Comparison of ENCODE assay signal across 8 cellular contexts in genomic region chr16:14286381-14287230, GRCh38.
DNase-seq lines count a peak whose midpoint lies in the region; ATAC-seq, FAIRE-seq and TF ChIP-seq lines count a peak whose summit lies in the region.

No MANE protein-coding gene starts in this region.

- 12% methylated on average over 31 of the region's 31 CpGs for WGBS in HUES64

- no peaks in the 10 kb centered on the region for H3K27me3 Mint-ChIP-seq in astrocyte (ENCODE audit: low read depth, unreplicated experiment)
- peaks cover 0 to 6% of the 10 kb centered on the region in 2 donors for H3K27me3 Mint-ChIP-seq in stimulated activated naive B cell treated with anti-CD40 and anti-IgM and Interleukin-4, amounts not matched to agents 10 μg/mL and 1 μg/mL and 100 μg/mL, for 72 hours

- peak overlapping the region; percentile 74 for H3K4me2 ChIP-seq in astrocyte (ENCODE audit: low read length)

- H3K4me3 ChIP-seq in HUES64 (ENCODE audit: low read length) (peak overlapping the region; percentile 82), astrocyte (ENCODE audit: insufficient read depth, low read depth, low read length) (peak overlapping the region; percentile 91)

- H3K36me3 ChIP-seq in HUES64 (ENCODE audit: insufficient read depth, low read length) (no peaks in the 10 kb centered on the region), astrocyte (ENCODE audit: insufficient read depth, low read length) (no peaks in the 10 kb centered on the region)

- H3K9me3 ChIP-seq in HUES64 (ENCODE audit: insufficient read depth, low read depth, low read length) (no peaks in the 10 kb centered on the region), astrocyte (ENCODE audit: insufficient read depth, low read depth, low read length) (peaks cover 11% of the 10 kb centered on the region)

- H3K4me3 Mint-ChIP-seq in astrocyte (ENCODE audit: unreplicated experiment): no peak overlapping the region
- peak overlapping the region; percentile 88 to 90 for H3K4me3 Mint-ChIP-seq in stimulated activated naive B cell treated with anti-CD40 and anti-IgM and Interleukin-4, amounts not matched to agents 10 μg/mL and 1 μg/mL and 100 μg/mL, for 72 hours

- peak overlapping the region; percentile 36; the same call in 1 of the 2 replicates for H3K27ac ChIP-seq in HUES64 (ENCODE audit: low read depth, low read length)
- H3K27ac ChIP-seq in astrocyte (ENCODE audit: low read depth, low read length): no peak overlapping the region

- no peak for TF ChIP-seq CTCF in astrocyte (IDR thresholded peaks at IDR 0.05; ENCODE audit: insufficient read depth, low read depth, low read length)

- no peaks in the 10 kb centered on the region for H3K79me2 ChIP-seq in astrocyte (ENCODE audit: insufficient read depth, low read length)

- FAIRE-seq in astrocyte (lab: Jason Lieb, UNC): no peak

- H3K36me3 Mint-ChIP-seq in astrocyte (ENCODE audit: low read depth, unreplicated experiment): peaks cover 8% of the 10 kb centered on the region
- peaks cover 2 to 17% of the 10 kb centered on the region in 2 donors for H3K36me3 Mint-ChIP-seq in stimulated activated naive B cell treated with anti-CD40 and anti-IgM and Interleukin-4, amounts not matched to agents 10 μg/mL and 1 μg/mL and 100 μg/mL, for 72 hours

- H3K4me1 ChIP-seq in HUES64 (ENCODE audit: insufficient read depth, low read length) (peaks cover 24% of the 10 kb centered on the region), astrocyte (ENCODE audit: insufficient read depth, low read length) (peaks cover 9% of the 10 kb centered on the region)

- peak overlapping the region; percentile 41 for H2AFZ ChIP-seq in astrocyte (ENCODE audit: low read depth, low read length)

- peaks cover 12% of the 10 kb centered on the region for H3K9me3 Mint-ChIP-seq in astrocyte (ENCODE audit: unreplicated experiment)
- H3K9me3 Mint-ChIP-seq in stimulated activated naive B cell treated with anti-CD40 and anti-IgM and Interleukin-4, amounts not matched to agents 10 μg/mL and 1 μg/mL and 100 μg/mL, for 72 hours: peaks cover 9 to 11% of the 10 kb centered on the region in 2 donors

- peak; percentile 18 to 35 for DNase-seq in stimulated activated CD4-positive, alpha-beta T cell treated with anti-CD3 and anti-CD28 coated beads, Interleukin-2, amount 100 ng/mL, for 24 hours
- DNase-seq in stimulated activated CD4-positive, alpha-beta T cell treated with anti-CD3 and anti-CD28 coated beads, Interleukin-12 subunit alpha, Interleukin-12 subunit beta, amount 100 ng/mL, for 4 hours: no peak
- no peak for DNase-seq in astrocyte (ENCODE audit: low read depth)
- DNase-seq in iPS-NIHi7 (ENCODE audit: extremely low spot score): peak; percentile 15
- no peak for DNase-seq in stimulated activated naive B cell treated with anti-CD40 and anti-IgM and Interleukin-4, amounts not matched to agents 10 μg/mL and 1 μg/mL and 100 μg/mL, for 72 hours
- DNase-seq in NCI-H774 (lab: John Stamatoyannopoulos, UW): no peak
- DNase-seq in HuH-7 (ENCODE audit: low spot score): no peak

- H3K27me3 ChIP-seq in HUES64 (ENCODE audit: insufficient read depth, low read length) (no peaks in the 10 kb centered on the region), astrocyte (ENCODE audit: insufficient read depth, low read length) (no peaks in the 10 kb centered on the region)

- H3K27ac Mint-ChIP-seq in astrocyte (ENCODE audit: unreplicated experiment): no peak overlapping the region
- peak overlapping the region; percentile 97 for H3K27ac Mint-ChIP-seq in stimulated activated naive B cell treated with anti-CD40 and anti-IgM and Interleukin-4, amounts not matched to agents 10 μg/mL and 1 μg/mL and 100 μg/mL, for 72 hours

- no peaks in the 10 kb centered on the region for H4K20me1 ChIP-seq in astrocyte (ENCODE audit: insufficient read depth, low read length)

- peak overlapping the region; percentile 34 for H3K9ac ChIP-seq in HUES64 (ENCODE audit: low read depth, low read length)
- H3K9ac ChIP-seq in astrocyte (ENCODE audit: low read length): no peak overlapping the region

- no peaks in the 10 kb centered on the region for H3K4me1 Mint-ChIP-seq in astrocyte (ENCODE audit: low read depth, unreplicated experiment)
- peaks cover 19 to 23% of the 10 kb centered on the region in 2 donors for H3K4me1 Mint-ChIP-seq in stimulated activated naive B cell treated with anti-CD40 and anti-IgM and Interleukin-4, amounts not matched to agents 10 μg/mL and 1 μg/mL and 100 μg/mL, for 72 hours

- peak in 1 of 2 donors; percentile 1 for ATAC-seq in stimulated activated naive B cell treated with anti-CD40 and anti-IgM and Interleukin-4, amounts not matched to agents 10 μg/mL and 1 μg/mL and 100 μg/mL, for 72 hours (replicated peaks)

Comparison
In these comparisons a context has a peak if more than half of its experiments do, and no peak if none do; other contexts are left out.
1. DNase-seq: peak in stimulated activated CD4-positive, alpha-beta T cell treated with anti-CD3 and anti-CD28 coated beads, Interleukin-2, amount 100 ng/mL, for 24 hours (2 of 2) and iPS-NIHi7 (single experiment); none in stimulated activated CD4-positive, alpha-beta T cell treated with anti-CD3 and anti-CD28 coated beads, Interleukin-12 subunit alpha, Interleukin-12 subunit beta, amount 100 ng/mL, for 4 hours (single experiment), astrocyte (single experiment), stimulated activated naive B cell treated with anti-CD40 and anti-IgM and Interleukin-4, amounts not matched to agents 10 μg/mL and 1 μg/mL and 100 μg/mL, for 72 hours (single experiment), NCI-H774 (single experiment) and HuH-7 (single experiment).